34 cellular contexts compared by ENCODE assay signal in the genomic region with DNA sequence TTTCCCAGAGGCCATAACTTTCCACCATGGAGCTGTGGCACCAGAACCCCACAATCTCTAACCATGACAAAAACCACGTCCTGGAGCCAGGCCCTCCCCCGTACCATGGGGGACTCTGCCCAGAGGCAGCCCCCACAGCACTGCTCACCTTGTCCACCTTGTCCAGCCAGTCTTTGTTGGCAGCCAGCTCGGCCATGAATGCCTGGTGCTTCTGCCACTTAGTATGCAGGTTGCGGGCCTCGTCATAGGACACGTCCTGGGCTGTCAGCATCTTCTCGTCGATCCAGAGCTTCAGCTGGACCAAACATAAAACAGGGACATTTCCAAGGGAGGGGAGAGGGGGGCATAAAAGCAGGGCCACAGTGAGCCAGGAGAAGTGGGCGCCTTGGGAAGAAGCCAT.
"Had no signal": no experiment of that assay in that cellular context is flagged by ENCODE, and none has a peak within 500 bp of the region (broad histone marks: within the 10 kb centered on the region; RNA-seq: fewer than 3 reads in every experiment).

No MANE protein-coding gene starts in this region.

- H3K4me3 Mint-ChIP-seq: activated B cell treated with CpG ODN at 0.5 μM for 24 hours; activated CD4-positive, alpha-beta memory T cell treated with anti-CD3 and anti-CD28 coated beads for 36 hours; activated CD4-positive, alpha-beta T cell treated with anti-CD3 and anti-CD28 coated beads, Interleukin-2, amount 10 ng/mL, durations not matched to agents 24 days and 14 days; activated CD8-positive, alpha-beta memory T cell treated with anti-CD3 and anti-CD28 coated beads, Interleukin-2, amount 10 ng/mL, durations not matched to agents 7 days and 5 days; activated CD8-positive, alpha-beta T cell treated with anti-CD3 and anti-CD28 coated beads for 36 hours; activated naive CD4-positive, alpha-beta T cell treated with anti-CD3 and anti-CD28 coated beads for 36 hours; activated naive CD8-positive, alpha-beta T cell treated with anti-CD3 and anti-CD28 coated beads for 36 hours; activated T-cell treated with anti-CD3 and anti-CD28 coated beads, Interleukin-2, amount 50 U/mL, for 24 hours; T-helper 1 cell treated with Interleukin-12 subunit alpha and Interleukin-12 subunit beta and Interleukin-4 antibody, amounts not matched to agents 30 μg/mL and 1 μg/mL, for 36 hours; T-helper 2 cell treated with Interferon-gamma antibody and Interleukin-4, amounts not matched to agents 5 μg/mL and 100 μg/mL, for 36 hours had no signal

- DNase-seq: activated B cell treated with CpG ODN at 0.5 μM for 24 hours; activated CD4-positive, alpha-beta memory T cell treated with anti-CD3 and anti-CD28 coated beads for 36 hours; activated CD4-positive, alpha-beta T cell treated with anti-CD3 and anti-CD28 coated beads for 4 hours; activated CD4-positive, alpha-beta T cell treated with anti-CD3 and anti-CD28 coated beads, Interleukin-2, amount 10 ng/mL, durations not matched to agents 24 days and 14 days; activated CD4-positive, alpha-beta T cell treated with anti-CD3 and anti-CD28 coated beads, Interleukin-2, amount 50 U/mL, for 1 hour; activated CD4-positive, alpha-beta T cell treated with anti-CD3 and anti-CD28 coated beads, Interleukin-2, amount 50 U/mL, for 4 hours; activated CD4-positive, CD25-positive, alpha-beta regulatory T cell treated with anti-CD3 and anti-CD28 coated beads, Interleukin-2, amount 50 U/mL, for 72 hours; activated CD8-positive, alpha-beta memory T cell treated with anti-CD3 and anti-CD28 coated beads, Interleukin-2, amount 10 ng/mL, durations not matched to agents 7 days and 5 days; activated CD8-positive, alpha-beta memory T cell treated with anti-CD3 and anti-CD28 coated beads, Interleukin-2, amount 50 U/mL, for 48 hours; activated CD8-positive, alpha-beta T cell treated with anti-CD3 and anti-CD28 coated beads for 36 hours; activated effector memory CD4-positive, alpha-beta T cell treated with Interleukin-2 at 50 U/mL for 16 hours; activated gamma-delta T cell; activated naive CD4-positive, alpha-beta T cell treated with anti-CD3 and anti-CD28 coated beads for 36 hours; activated naive CD4-positive, alpha-beta T cell treated with anti-CD3 and anti-CD28 coated beads, Interleukin-2, amount 50 U/mL, for 16 hours; activated naive CD8-positive, alpha-beta T cell treated with anti-CD3 and anti-CD28 coated beads for 36 hours; activated T-cell treated with anti-CD3 and anti-CD28 coated beads, Interleukin-2, amount 50 U/mL, for 24 hours; activated T-cell treated with anti-CD3 and anti-CD28 coated beads, Interleukin-2, amount 50 U/mL, for 48 hours; adrenal gland; amniotic stem cell; aorta; body of pancreas; brain microvascular endothelial cell; central memory CD4-positive, alpha-beta T cell; T-helper 1 cell; T-helper 2 cell; T-helper 9 cell had no signal

- H3K4me3 ChIP-seq: adrenal gland, body of pancreas, breast epithelium had no signal

- H3K4me1 ChIP-seq: body of pancreas, breast epithelium had no signal

- H3K9me3 ChIP-seq: adrenal gland, body of pancreas, breast epithelium had no signal

- ATAC-seq: activated CD8-positive, alpha-beta memory T cell treated with anti-CD3 and anti-CD28 coated beads, Interleukin-2, amount 10 ng/mL, durations not matched to agents 7 days and 5 days; activated CD8-positive, alpha-beta T cell treated with anti-CD3 and anti-CD28 coated beads for 36 hours; activated naive CD4-positive, alpha-beta T cell treated with anti-CD3 and anti-CD28 coated beads, Interleukin-2, amount 50 U/mL, for 72 hours; body of pancreas had no signal

- H3K4me1 Mint-ChIP-seq: activated CD4-positive, alpha-beta T cell treated with anti-CD3 and anti-CD28 coated beads, Interleukin-2, amount 10 ng/mL, durations not matched to agents 24 days and 14 days had no signal

- H3K36me3 Mint-ChIP-seq: activated CD4-positive, alpha-beta memory T cell treated with anti-CD3 and anti-CD28 coated beads for 36 hours; activated CD8-positive, alpha-beta memory T cell treated with anti-CD3 and anti-CD28 coated beads, Interleukin-2, amount 10 ng/mL, durations not matched to agents 7 days and 5 days had no signal

- H3K36me3 ChIP-seq: brain microvascular endothelial cell, breast epithelium had no signal

- H3K27me3 Mint-ChIP-seq: activated B cell treated with CpG ODN at 0.5 μM for 24 hours; activated CD4-positive, alpha-beta memory T cell treated with anti-CD3 and anti-CD28 coated beads for 36 hours; activated CD4-positive, alpha-beta T cell treated with anti-CD3 and anti-CD28 coated beads, Interleukin-2, amount 10 ng/mL, durations not matched to agents 24 days and 14 days; activated CD8-positive, alpha-beta memory T cell treated with anti-CD3 and anti-CD28 coated beads, Interleukin-2, amount 10 ng/mL, durations not matched to agents 7 days and 5 days; activated CD8-positive, alpha-beta T cell treated with anti-CD3 and anti-CD28 coated beads for 36 hours; activated naive CD8-positive, alpha-beta T cell treated with anti-CD3 and anti-CD28 coated beads for 36 hours; activated T-cell treated with anti-CD3 and anti-CD28 coated beads, Interleukin-2, amount 50 U/mL, for 24 hours had no signal

- H3K27ac ChIP-seq: adrenal gland, body of pancreas, brain microvascular endothelial cell, breast epithelium, VCaP had no signal

- H3K9me3 Mint-ChIP-seq: activated B cell treated with CpG ODN at 0.5 μM for 24 hours; activated CD4-positive, alpha-beta memory T cell treated with anti-CD3 and anti-CD28 coated beads for 36 hours; activated CD4-positive, alpha-beta T cell treated with anti-CD3 and anti-CD28 coated beads, Interleukin-2, amount 10 ng/mL, durations not matched to agents 24 days and 14 days; activated CD8-positive, alpha-beta T cell treated with anti-CD3 and anti-CD28 coated beads for 36 hours; activated naive CD4-positive, alpha-beta T cell treated with anti-CD3 and anti-CD28 coated beads for 36 hours; activated naive CD4-positive, alpha-beta T cell treated with anti-CD3 and anti-CD28 coated beads, Interleukin-2, amount 50 U/mL, for 72 hours; activated T-cell treated with anti-CD3 and anti-CD28 coated beads, Interleukin-2, amount 50 U/mL, for 24 hours; activated T-helper 2 cell treated with anti-CD3 and anti-CD28 coated beads, Interferon-gamma antibody, Interleukin-2, Interleukin-4, amounts not matched to agents 10 μg/mL and 5 μg/mL and 100 μg/mL, durations not matched to agents 14 hours and 24 hours and 36 hours; T-helper 1 cell treated with Interleukin-12 subunit alpha and Interleukin-12 subunit beta and Interleukin-4 antibody, amounts not matched to agents 30 μg/mL and 1 μg/mL, for 36 hours; T-helper 2 cell treated with Interferon-gamma antibody and Interleukin-4, amounts not matched to agents 5 μg/mL and 100 μg/mL, for 36 hours had no signal

- FAIRE-seq: astrocyte, TTC549 had no signal

- H3K27me3 ChIP-seq: adrenal gland, body of pancreas, brain microvascular endothelial cell, breast epithelium had no signal

- H3K27ac Mint-ChIP-seq: activated B cell treated with CpG ODN at 0.5 μM for 24 hours; activated CD4-positive, alpha-beta memory T cell treated with anti-CD3 and anti-CD28 coated beads for 36 hours; activated CD4-positive, alpha-beta T cell treated with anti-CD3 and anti-CD28 coated beads, Interleukin-2, amount 10 ng/mL, durations not matched to agents 24 days and 14 days; activated CD8-positive, alpha-beta memory T cell treated with anti-CD3 and anti-CD28 coated beads, Interleukin-2, amount 10 ng/mL, durations not matched to agents 7 days and 5 days; activated CD8-positive, alpha-beta T cell treated with anti-CD3 and anti-CD28 coated beads for 36 hours; activated naive CD4-positive, alpha-beta T cell treated with anti-CD3 and anti-CD28 coated beads for 36 hours; activated naive CD8-positive, alpha-beta T cell treated with anti-CD3 and anti-CD28 coated beads for 36 hours; activated T-cell treated with anti-CD3 and anti-CD28 coated beads, Interleukin-2, amount 50 U/mL, for 24 hours; activated T-helper 2 cell treated with anti-CD3 and anti-CD28 coated beads, Interferon-gamma antibody, Interleukin-2, Interleukin-4, amounts not matched to agents 10 μg/mL and 5 μg/mL and 100 μg/mL, durations not matched to agents 14 hours and 24 hours and 36 hours; T-helper 1 cell treated with Interleukin-12 subunit alpha and Interleukin-12 subunit beta and Interleukin-4 antibody, amounts not matched to agents 30 μg/mL and 1 μg/mL, for 36 hours; T-helper 2 cell treated with Interferon-gamma antibody and Interleukin-4, amounts not matched to agents 5 μg/mL and 100 μg/mL, for 36 hours had no signal
